ENCODE assay signal across 10 cellular contexts in the genomic region with DNA sequence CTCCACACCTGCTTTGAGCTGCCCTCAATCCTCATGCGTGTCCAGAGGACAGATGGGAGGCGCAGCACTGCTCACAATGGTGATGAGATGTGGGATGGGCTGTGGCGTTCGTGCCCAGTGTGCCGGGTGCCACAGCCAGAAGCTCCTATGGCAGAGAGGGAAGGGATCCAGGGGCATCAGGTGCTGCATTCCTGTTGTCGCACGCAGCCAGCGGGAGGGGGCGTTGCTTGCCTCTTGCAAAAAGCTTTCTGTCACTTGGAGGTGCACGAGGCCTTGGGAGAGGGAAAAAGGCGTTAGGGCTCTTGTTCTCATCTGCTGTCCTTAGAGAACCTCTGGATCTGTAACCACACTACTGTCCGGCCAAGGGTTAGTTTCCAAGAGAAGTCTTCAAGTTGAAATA. TPM values are rescaled to one million over a fixed set of nuclear protein-coding genes. Genes with fewer than 3 reads are reported as not detected.
DNase-seq lines count a peak whose midpoint lies in the region; ATAC-seq and TF ChIP-seq lines count a peak whose summit lies in the region.
"Had no signal": no experiment of that assay in that cellular context is flagged by ENCODE, and none has a peak within 500 bp of the region (broad histone marks: within the 10 kb centered on the region; RNA-seq: fewer than 3 reads in every experiment).

No MANE protein-coding gene starts in this region.

- TF ChIP-seq CTCF in brain (conservative IDR thresholded peaks at IDR 0.05) (peak in 1 of 2 experiments; percentile 42), brain microvascular endothelial cell (IDR thresholded peaks at IDR 0.05; ENCODE audit: low read depth, low read length, missing control alignments) (no peak)

- peak; percentile 6 for ATAC-seq in sciatic nerve
- no peak for ATAC-seq in activated T-helper 17 cell treated with anti-CD3 and anti-CD28 coated beads, Interleukin-2, amount 50 U/mL, for 72 hours (replicated peaks)

- H3K9me3 Mint-ChIP-seq in brain = peaks cover 0 to 5% (median 3%) of the 10 kb centered on the region in 5 experiments
- H3K9me3 Mint-ChIP-seq in activated T-helper 17 cell treated with anti-CD3 and anti-CD28 coated beads, Interleukin-2, amount 50 U/mL, for 72 hours = no peaks in the 10 kb centered on the region

- H3K4me1 Mint-ChIP-seq in brain = peaks cover 25% of the 10 kb centered on the region
- H3K4me1 Mint-ChIP-seq in activated T-helper 17 cell treated with anti-CD3 and anti-CD28 coated beads, Interleukin-2, amount 50 U/mL, for 72 hours = no peaks in the 10 kb centered on the region

- no peaks in the 10 kb centered on the region for H3K36me3 ChIP-seq in brain microvascular endothelial cell (replicated peaks)

- no peaks in the 10 kb centered on the region for H3K27me3 Mint-ChIP-seq in brain
- peaks cover 12% of the 10 kb centered on the region for H3K27me3 Mint-ChIP-seq in activated T-helper 17 cell treated with anti-CD3 and anti-CD28 coated beads, Interleukin-2, amount 50 U/mL, for 72 hours

- no peak overlapping the region for H3K4me3 ChIP-seq in brain microvascular endothelial cell (ENCODE audit: low read depth, low read length)

- peak; percentile 20 for DNase-seq in activated CD4-positive, alpha-beta T cell treated with anti-CD3 and anti-CD28 coated beads for 48 hours
- DNase-seq in activated CD4-positive, alpha-beta T cell treated with anti-CD3 and anti-CD28 coated beads, Interleukin-2, amount 50 U/mL, for 48 hours = no peak
- DNase-seq in NCI-H187 (lab: John Stamatoyannopoulos, UW) (peak; percentile 67 to 87), sciatic nerve (ENCODE audit: low spot score) (peak; percentile 51), brain microvascular endothelial cell (no peak)
- no peak for DNase-seq in NK-92 treated with Interleukin-12 subunit alpha and Interleukin-12 subunit beta, amount 100 ng/mL, for 24 hours (lab: John Stamatoyannopoulos, UW)

- H3K36me3 Mint-ChIP-seq in brain = no peaks in the 10 kb centered on the region
- no peaks in the 10 kb centered on the region for H3K36me3 Mint-ChIP-seq in activated T-helper 17 cell treated with anti-CD3 and anti-CD28 coated beads, Interleukin-2, amount 50 U/mL, for 72 hours (ENCODE audit: low read depth)

- intact Hi-C loops in sciatic nerve (cut with DNase I) = no loop called here

- H3K27me3 ChIP-seq in brain microvascular endothelial cell (replicated peaks) = no peaks in the 10 kb centered on the region

- H3K4me3 Mint-ChIP-seq in brain = no peak overlapping the region
- no peak overlapping the region for H3K4me3 Mint-ChIP-seq in activated T-helper 17 cell treated with anti-CD3 and anti-CD28 coated beads, Interleukin-2, amount 50 U/mL, for 72 hours

- peak overlapping the region in 3 of 5 experiments; percentile 47 to 73 (median 64) for H3K27ac Mint-ChIP-seq in brain
- no peak overlapping the region for H3K27ac Mint-ChIP-seq in activated T-helper 17 cell treated with anti-CD3 and anti-CD28 coated beads, Interleukin-2, amount 50 U/mL, for 72 hours

- no peak overlapping the region for H3K27ac ChIP-seq in brain microvascular endothelial cell

- in situ Hi-C loops in brain microvascular endothelial cell (cut with HindIII; ENCODE audit: low pct_ligation_motif_present, low sequenced_read_pairs) = no loop called here

RNA-seq across cellular contexts. Expression of gene ALLC, which starts 29.2 kb away (rescaled TPM):
- not detected for polyA plus RNA-seq in brain (ENCODE audit: insufficient read depth, low read depth, low replicate concordance)
- total RNA-seq in sciatic nerve = 7.6 TPM
- total RNA-seq in activated T-helper 17 cell treated with anti-CD3 and anti-CD28 coated beads, Interleukin-2, amount 50 U/mL, for 72 hours = not detected
- total RNA-seq: H4, pulmonary artery endothelial cell had no signal

RNA-seq across cellular contexts. Expression of gene COLEC11, which starts 33.9 kb away (rescaled TPM):
- 3.8 TPM for polyA plus RNA-seq in brain (ENCODE audit: insufficient read depth, low read depth, low replicate concordance)
- total RNA-seq in sciatic nerve = 1.1 TPM
- under 1 TPM in 1 of 2 donors, not detected in 1; 0.54 TPM for total RNA-seq in activated T-helper 17 cell treated with anti-CD3 and anti-CD28 coated beads, Interleukin-2, amount 50 U/mL, for 72 hours
- total RNA-seq: H4 had no signal

RNA-seq across cellular contexts. Expression of gene RPS7, which starts 53.7 kb away (rescaled TPM):
- polyA plus RNA-seq in brain (ENCODE audit: insufficient read depth, low read depth, low replicate concordance) = 1,586 TPM
- total RNA-seq in sciatic nerve = 852 TPM
- 1,000 to 10,000 TPM; 1,635 to 1,848 TPM for total RNA-seq in activated T-helper 17 cell treated with anti-CD3 and anti-CD28 coated beads, Interleukin-2, amount 50 U/mL, for 72 hours

Comparison
In these comparisons a context has a peak if more than half of its experiments do, and no peak if none do; other contexts are left out.
1. DNase-seq: peak in activated CD4-positive, alpha-beta T cell treated with anti-CD3 and anti-CD28 coated beads for 48 hours (single experiment), NCI-H187 (2 of 2) and sciatic nerve (single experiment); none in activated CD4-positive, alpha-beta T cell treated with anti-CD3 and anti-CD28 coated beads, Interleukin-2, amount 50 U/mL, for 48 hours (0 of 2), NK-92 treated with Interleukin-12 subunit alpha and Interleukin-12 subunit beta, amount 100 ng/mL, for 24 hours (single experiment) and brain microvascular endothelial cell (single experiment).